In genomic region chr20:32013326-32013725, GRCh38 we compare ENCODE assay signal across 10 cellular contexts. TPM values are rescaled to one million over a fixed set of nuclear protein-coding genes. Genes with fewer than 3 reads are reported as not detected.
"Had no signal": no experiment of that assay in that cellular context is flagged by ENCODE, and none has a peak within 500 bp of the region (broad histone marks: within the 10 kb centered on the region; RNA-seq: fewer than 3 reads in every experiment).

No MANE protein-coding gene starts in this region.

- ATAC-seq: GM23338, HCT116 had no signal

- H3K27ac Mint-ChIP-seq: GM23338, H9, HFFc6 had no signal

- H3K9me3 ChIP-seq: HAP-1 had no signal

- H3K4me3 ChIP-seq: GM23248, GM23338, HAP-1 had no signal

- H3K4me3 Mint-ChIP-seq: GM23338, H9, HFFc6 had no signal

- H3K27ac ChIP-seq: GM23248 had no signal

- H3K36me3 ChIP-seq: HAP-1 had no signal

- DNase-seq: GM23248, GOT3, H9, HCEC 1CT, HFFc6 had no signal

- FAIRE-seq: H54 had no signal

- H3K9ac ChIP-seq: GM23248 had no signal

- H2AFZ ChIP-seq: GM23248 had no signal

- H3K4me1 ChIP-seq: HAP-1 had no signal

- H3K9me3 Mint-ChIP-seq: H9, HFFc6 had no signal

RNA-seq across cellular contexts. Expression of gene CCM2L, which starts 3.1 kb away (rescaled TPM):
- total RNA-seq: GM23248, HFFc6 had no signal
- polyA plus RNA-seq: GM23248 had no signal

RNA-seq across cellular contexts. Expression of gene HCK, which starts 38.7 kb away (rescaled TPM):
- total RNA-seq: GM23248, H4, HFFc6 had no signal
- polyA plus RNA-seq: GM23248, GM23338 had no signal

RNA-seq across cellular contexts. Expression of gene XKR7, which starts 45.4 kb away (rescaled TPM):
- total RNA-seq: GM23248, H4, HFFc6 had no signal
- polyA plus RNA-seq: GM23248 had no signal
